Comparison of ENCODE assay signal across 1 cellular context in the genomic region with DNA sequence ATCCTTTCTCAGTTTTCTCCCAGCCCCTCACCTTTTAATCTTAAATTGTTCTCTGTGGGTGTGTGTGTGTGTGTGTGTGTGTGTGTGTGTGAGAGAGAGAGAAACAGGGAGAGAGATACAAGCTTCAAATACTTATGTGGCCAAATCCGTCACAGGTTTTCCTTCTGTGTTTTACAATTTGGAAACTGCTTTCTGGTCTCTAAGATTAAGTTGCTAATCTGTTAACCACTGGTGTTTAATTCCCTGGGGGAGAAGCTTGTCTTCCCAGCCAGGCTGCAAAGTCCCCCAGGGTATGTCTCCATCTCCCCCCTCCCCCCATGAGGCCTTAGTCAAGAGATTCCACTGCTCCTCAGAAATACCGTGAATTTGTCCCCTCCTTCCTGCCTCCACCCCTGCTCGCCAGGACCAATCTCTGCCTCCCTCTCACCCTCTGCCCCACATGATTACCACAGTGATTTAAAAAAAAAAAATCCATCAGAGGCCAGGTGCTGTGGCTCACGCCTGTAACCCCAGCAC.
TF ChIP-seq lines count a peak whose summit lies in the region.

No MANE protein-coding gene starts in this region.

TF ChIP-seq in IMR-90, 13 proteins besides CTCF, POLR2A, EP300 and RAD21:
- TF ChIP-seq FOS (IDR thresholded peaks at IDR 0.05; ENCODE audit: low read depth, low read length) = no peak
- no peak for TF ChIP-seq SMC3 (IDR thresholded peaks at IDR 0.05; ENCODE audit: low read depth, low read length)
- no peak for TF ChIP-seq MXI1 (IDR thresholded peaks at IDR 0.05; ENCODE audit: borderline replicate concordance, low read depth, low read length)
- TF ChIP-seq RCOR1 (IDR thresholded peaks at IDR 0.05; ENCODE audit: insufficient replicate concordance, low read length) = no peak
- TF ChIP-seq, protein P1, sequence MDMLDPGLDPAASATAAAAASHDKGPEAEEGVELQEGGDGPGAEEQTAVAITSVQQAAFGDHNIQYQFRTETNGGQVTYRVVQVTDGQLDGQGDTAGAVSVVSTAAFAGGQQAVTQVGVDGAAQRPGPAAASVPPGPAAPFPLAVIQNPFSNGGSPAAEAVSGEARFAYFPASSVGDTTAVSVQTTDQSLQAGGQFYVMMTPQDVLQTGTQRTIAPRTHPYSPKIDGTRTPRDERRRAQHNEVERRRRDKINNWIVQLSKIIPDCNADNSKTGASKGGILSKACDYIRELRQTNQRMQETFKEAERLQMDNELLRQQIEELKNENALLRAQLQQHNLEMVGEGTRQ (IDR thresholded peaks at IDR 0.05; ENCODE audit: low read depth, low read length) = no peak
- TF ChIP-seq, protein P2, sequence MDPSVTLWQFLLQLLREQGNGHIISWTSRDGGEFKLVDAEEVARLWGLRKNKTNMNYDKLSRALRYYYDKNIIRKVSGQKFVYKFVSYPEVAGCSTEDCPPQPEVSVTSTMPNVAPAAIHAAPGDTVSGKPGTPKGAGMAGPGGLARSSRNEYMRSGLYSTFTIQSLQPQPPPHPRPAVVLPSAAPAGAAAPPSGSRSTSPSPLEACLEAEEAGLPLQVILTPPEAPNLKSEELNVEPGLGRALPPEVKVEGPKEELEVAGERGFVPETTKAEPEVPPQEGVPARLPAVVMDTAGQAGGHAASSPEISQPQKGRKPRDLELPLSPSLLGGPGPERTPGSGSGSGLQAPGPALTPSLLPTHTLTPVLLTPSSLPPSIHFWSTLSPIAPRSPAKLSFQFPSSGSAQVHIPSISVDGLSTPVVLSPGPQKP (IDR thresholded peaks at IDR 0.05; ENCODE audit: borderline replicate concordance, low read depth, low read length) = no peak
- TF ChIP-seq CHD1 (IDR thresholded peaks at IDR 0.05; ENCODE audit: low read depth, low read length) = no peak
- no peak for TF ChIP-seq RFX5 (IDR thresholded peaks at IDR 0.05; ENCODE audit: low read depth, low read length)
- no peak for TF ChIP-seq MAFK (IDR thresholded peaks at IDR 0.05; ENCODE audit: low read depth, low read length)
- no peak for TF ChIP-seq MAZ (IDR thresholded peaks at IDR 0.05; ENCODE audit: borderline replicate concordance, low read depth, low read length)
- TF ChIP-seq BHLHE40 (IDR thresholded peaks at IDR 0.05; ENCODE audit: low read depth, low read length) = no peak
- no peak for TF ChIP-seq CEBPB (IDR thresholded peaks at IDR 0.05; ENCODE audit: low read depth, low read length)
- no peak for TF ChIP-seq NFE2L2 (IDR thresholded peaks at IDR 0.05; ENCODE audit: low read depth, low read length)
